9 cellular contexts compared by ENCODE assay signal in the genomic region with DNA sequence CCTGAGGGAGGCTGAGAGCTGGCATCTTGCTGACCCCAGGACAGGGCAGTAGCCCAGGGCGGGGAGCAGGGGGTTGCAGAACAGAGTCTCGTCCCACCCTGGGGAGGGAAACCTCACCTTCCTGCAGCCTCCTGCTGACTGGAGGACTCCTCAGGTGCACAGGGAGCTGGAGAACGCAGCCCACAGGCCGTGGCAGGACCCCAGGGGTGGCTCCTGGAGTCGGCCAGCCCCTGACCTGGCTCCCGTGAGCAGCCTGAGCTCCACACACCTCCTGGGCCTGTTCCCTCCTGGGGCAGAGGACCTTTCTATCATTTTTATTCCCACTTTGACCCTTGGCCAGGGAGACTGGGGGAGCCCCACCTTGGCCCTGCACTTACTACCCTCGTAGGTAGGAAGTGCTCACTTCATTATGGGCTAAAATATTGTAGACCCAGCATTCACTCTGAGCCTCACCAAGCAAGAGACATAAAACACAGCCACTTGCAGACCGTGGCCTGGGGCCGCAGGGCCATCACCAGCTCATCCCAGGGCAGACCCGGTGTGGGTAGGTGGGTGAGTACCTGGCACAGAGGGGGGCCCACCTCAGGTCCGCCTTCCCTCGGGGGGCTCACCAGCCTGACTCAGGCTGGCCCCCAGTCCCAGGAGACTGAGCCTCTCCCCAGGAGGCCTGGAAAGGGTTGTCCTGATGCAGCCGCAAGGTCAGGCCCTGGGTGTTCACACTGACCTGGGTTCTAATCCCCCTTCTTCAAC.
"Had no signal": no experiment of that assay in that cellular context is flagged by ENCODE, and none has a peak within 500 bp of the region (broad histone marks: within the 10 kb centered on the region; RNA-seq: fewer than 3 reads in every experiment).

No MANE protein-coding gene starts in this region.

- H3K9ac ChIP-seq: GM23248 had no signal

- ATAC-seq: HCT116, HepG2, K562 had no signal

- H3K27ac ChIP-seq: GM23248, HL-60 had no signal

- H3K36me3 ChIP-seq: HAP-1 had no signal

- DNase-seq: GM23248, GOT3, HFFc6, KG1 had no signal

- H3K4me3 ChIP-seq: GM23248, HAP-1, K562 had no signal

- H3K9me3 ChIP-seq: HAP-1 had no signal

- H2AFZ ChIP-seq: GM23248 had no signal

- H3K4me1 ChIP-seq: HAP-1 had no signal
